Comparison of ENCODE assay signal across 7 cellular contexts in genomic region chr1:100250264-100250663, GRCh38. TPM values are rescaled to one million over a fixed set of nuclear protein-coding genes. Genes with fewer than 3 reads are reported as not detected.
DNase-seq lines count a peak whose midpoint lies in the region; TF ChIP-seq lines count a peak whose summit lies in the region.

No MANE protein-coding gene starts in this region.

- H3K36me3 ChIP-seq in HAP-1 (replicated peaks), result no peaks in the 10 kb centered on the region

- H3K36me3 Mint-ChIP-seq in chondrocyte (ENCODE audit: low read depth), result no peaks in the 10 kb centered on the region

- TF ChIP-seq CTCF in VCaP (conservative IDR thresholded peaks at IDR 0.05) (no peak), chondrocyte (IDR thresholded peaks at IDR 0.05) (no peak)

- H3K27ac ChIP-seq in VCaP, result peak overlapping the region; percentile 87
- H3K27ac ChIP-seq in temporal lobe (ENCODE audit: low read depth, low read length), result peak overlapping the region; percentile 47

- peaks cover 7% of the 10 kb centered on the region for H3K4me1 ChIP-seq in HAP-1

- DNase-seq in HAP-1 (ENCODE audit: low spot score in 2 of 2) (no peak), iris pigment epithelial cell (ENCODE audit: low read depth) (peak; percentile 14), chondrocyte (ENCODE audit: low spot score) (no peak), posterior vena cava (ENCODE audit: low spot score) (no peak), GM03348 (ENCODE audit: low spot score) (no peak)

- H3K27me3 Mint-ChIP-seq in chondrocyte (ENCODE audit: low read depth), result peaks cover 13% of the 10 kb centered on the region

- in situ Hi-C loops in HAP-1 (cut with MboI; ENCODE audit: low sequenced_read_pairs), result no loop called here

- intact Hi-C loops in posterior vena cava (cut with DNase I), result no loop called here

- H3K27ac Mint-ChIP-seq in chondrocyte (ENCODE audit: unreplicated experiment), result no peak overlapping the region

- no peaks in the 10 kb centered on the region for H3K27me3 ChIP-seq in HAP-1 (ENCODE audit: low read depth)

- peak overlapping the region; percentile 76 for H3K4me3 ChIP-seq in HAP-1

- H3K9me3 Mint-ChIP-seq in chondrocyte (ENCODE audit: low read depth), result no peaks in the 10 kb centered on the region

- H3K9me3 ChIP-seq in HAP-1, result no peaks in the 10 kb centered on the region

- H3K4me3 Mint-ChIP-seq in chondrocyte (ENCODE audit: unreplicated experiment), result no peak overlapping the region

- H3K4me1 Mint-ChIP-seq in chondrocyte (ENCODE audit: low read depth), result peaks cover 11% of the 10 kb centered on the region

RNA-seq across cellular contexts. Expression of gene DBT, which starts 0.6 kb away (rescaled TPM):
- total RNA-seq in temporal lobe, result 6.9 TPM
- 11.0 to 13.5 TPM (median 12.4 TPM) in 3 replicates for total RNA-seq in chondrocyte
- 10 to 100 TPM; 11.6 to 13.3 TPM for total RNA-seq in posterior vena cava

RNA-seq across cellular contexts. Expression of gene RTCA, which starts 15.8 kb away (rescaled TPM):
- total RNA-seq in temporal lobe, result 42.5 TPM
- total RNA-seq in chondrocyte, result 36.7 to 40.7 TPM (median 37.5 TPM) in 3 replicates
- 10 to 100 TPM; 19.7 to 29.4 TPM for total RNA-seq in posterior vena cava
